ENCODE assay signal across 1 cellular context in the genomic region with DNA sequence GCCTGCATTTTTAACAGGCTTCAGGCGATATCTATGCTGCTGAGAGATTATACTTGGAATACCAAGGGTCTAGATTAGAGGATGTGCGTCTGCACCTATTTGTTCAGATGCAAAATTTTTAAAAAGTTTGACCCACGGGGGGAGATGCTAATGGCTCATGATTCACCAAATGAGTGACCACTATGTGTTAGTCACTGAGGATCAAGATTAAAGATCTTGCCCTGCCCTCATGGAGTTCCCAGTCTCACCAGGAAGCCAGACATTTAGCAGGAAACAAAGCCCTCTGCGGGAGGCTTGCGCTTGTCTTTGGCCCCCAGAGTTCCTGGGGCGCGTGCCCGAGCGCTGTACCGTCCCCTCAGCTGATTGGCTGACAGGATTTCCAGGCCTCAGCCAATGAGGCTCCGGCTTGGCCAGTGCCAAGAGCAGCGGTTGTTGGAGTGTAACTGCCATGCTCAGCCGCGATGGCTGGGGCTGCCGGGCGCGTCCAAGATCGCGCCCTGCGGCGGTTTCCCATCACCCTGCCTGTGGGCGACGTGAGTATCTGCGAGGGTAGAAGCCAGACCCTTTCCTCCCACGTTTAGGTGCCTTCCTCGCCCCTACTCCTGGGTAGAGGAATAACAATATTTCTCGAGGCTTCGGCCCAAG.
TF ChIP-seq lines count a peak whose summit lies in the region.

No MANE protein-coding gene starts in this region.

TF ChIP-seq in GM23338, 12 proteins besides CTCF, POLR2A, EP300 and RAD21:
- TF ChIP-seq EZH2 (IDR thresholded peaks at IDR 0.05; ENCODE audit: low read depth, unreplicated experiment) = no peak
- no peak for TF ChIP-seq ZNF331 (CRISPR knock-in tag; IDR thresholded peaks at IDR 0.05; ENCODE audit: low read depth)
- no peak for TF ChIP-seq POLR2AphosphoS5 (IDR thresholded peaks at IDR 0.05; ENCODE audit: low read depth)
